Comparison of ENCODE assay signal across 8 cellular contexts in the genomic region with DNA sequence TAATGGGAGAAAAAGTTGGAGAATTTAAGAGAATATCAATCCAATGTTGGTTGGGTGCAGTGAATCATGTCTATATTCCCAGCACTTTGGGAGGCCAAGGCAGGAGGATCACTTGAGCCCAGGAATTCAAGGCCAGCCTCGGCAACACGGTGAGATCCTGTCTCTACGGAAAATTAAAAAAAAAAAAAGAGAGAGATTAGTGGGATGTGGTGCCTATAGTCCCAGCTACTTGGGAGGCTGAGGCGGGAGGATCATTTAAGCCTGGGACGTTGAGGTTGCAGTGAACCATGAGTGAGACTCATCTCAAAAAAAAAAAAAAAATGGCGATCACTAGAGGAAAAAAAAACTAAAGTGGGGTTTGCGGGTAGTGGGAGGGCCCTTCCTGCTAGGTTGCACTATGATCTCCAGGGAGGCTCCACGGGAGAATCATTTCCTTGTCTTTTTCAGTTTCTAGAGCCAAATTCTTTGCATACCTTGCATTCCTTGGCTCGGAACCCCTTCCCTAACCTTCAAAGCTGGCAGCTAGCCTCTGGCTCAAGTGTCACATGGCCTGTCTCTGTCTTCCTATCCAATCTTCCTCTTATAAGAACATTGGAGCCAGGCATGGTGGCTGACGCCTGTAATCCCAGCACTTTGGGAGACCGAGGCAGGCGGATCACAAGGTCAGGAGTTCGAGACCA. TPM values are rescaled to one million over a fixed set of nuclear protein-coding genes. Genes with fewer than 3 reads are reported as not detected.
DNase-seq lines count a peak whose midpoint lies in the region; ATAC-seq and TF ChIP-seq lines count a peak whose summit lies in the region.
"Had no signal": no experiment of that assay in that cellular context is flagged by ENCODE, and none has a peak within 500 bp of the region (broad histone marks: within the 10 kb centered on the region; RNA-seq: fewer than 3 reads in every experiment).

No MANE protein-coding gene starts in this region.

- ATAC-seq in body of pancreas = peak; percentile 92
- peak; percentile 78 to 83 for ATAC-seq in upper lobe of left lung (ENCODE audit: low FRiP score in 2 of 2)
- ATAC-seq in HG02870 (IDR thresholded peaks at IDR 0.05; ENCODE audit: unreplicated experiment) = no peak
- ATAC-seq in stimulated activated naive CD8-positive, alpha-beta T cell treated with anti-CD3 and anti-CD28 coated beads, Interleukin-15, Interleukin-2, amounts not matched to agents 100 U/mL and 50 U/mL, for 24 hours = no peak

- H3K27me3 ChIP-seq in body of pancreas (no peaks in the 10 kb centered on the region), upper lobe of left lung (no peaks in the 10 kb centered on the region)

- H3K9me3 ChIP-seq in body of pancreas (no peaks in the 10 kb centered on the region), upper lobe of left lung (no peaks in the 10 kb centered on the region)

- TF ChIP-seq EP300 in upper lobe of left lung (IDR thresholded peaks at IDR 0.05) = no peak

- intact Hi-C loops in body of pancreas (cut with DNase I) = no loop called here

- H3K36me3 ChIP-seq in body of pancreas (replicated peaks in 1 of 2; ENCODE audit: insufficient read depth in 1 of 2, low read depth in 2 of 2) = no peaks in the 10 kb centered on the region
- H3K36me3 ChIP-seq in upper lobe of left lung = peaks cover 0 to 5% (median 0%) of the 10 kb centered on the region in 4 donors

- H3K27ac ChIP-seq in body of pancreas = peak overlapping the region in 3 of 4 donors; percentile 60 to 77 (median 61)
- H3K27ac ChIP-seq in upper lobe of left lung = peak overlapping the region in 1 of 4 donors; percentile 7

- DNase-seq in HT1080 (ENCODE audit: low read depth) = peak; percentile 98
- DNase-seq in body of pancreas = peak; percentile 54 to 77 (median 66)
- DNase-seq in iris pigment epithelial cell (ENCODE audit: low read depth) = peak; percentile 98
- no peak for DNase-seq in upper lobe of left lung
- DNase-seq in stimulated activated naive CD4-positive, alpha-beta T cell (lab: John Stamatoyannopoulos, UW) = no peak
- DNase-seq in stimulated activated naive CD8-positive, alpha-beta T cell treated with anti-CD3 and anti-CD28 coated beads, Interleukin-15, Interleukin-2, amounts not matched to agents 100 U/mL and 50 U/mL, for 24 hours = no peak
- DNase-seq: activated CD4-positive, alpha-beta memory T cell treated with anti-CD3 and anti-CD28 coated beads, Interleukin-2, amount 10 ng/mL, durations not matched to agents 7 days and 5 days had no signal

- TF ChIP-seq POLR2A in body of pancreas (IDR thresholded peaks at IDR 0.05) (no peak), upper lobe of left lung (IDR thresholded peaks at IDR 0.05) (no peak)

- H3K4me3 ChIP-seq in body of pancreas = no peak overlapping the region
- H3K4me3 ChIP-seq in upper lobe of left lung = no peak overlapping the region

- no peaks in the 10 kb centered on the region for H3K4me1 ChIP-seq in body of pancreas
- peaks cover 0 to 7% (median 3%) of the 10 kb centered on the region in 4 donors for H3K4me1 ChIP-seq in upper lobe of left lung

- TF ChIP-seq CTCF in body of pancreas (IDR thresholded peaks at IDR 0.05) (no peak), upper lobe of left lung (IDR thresholded peaks at IDR 0.05) (no peak)

- WGBS in body of pancreas, 2 donors = 50 to 68% methylated on average over 13 of the region's 13 CpGs
- whole genome bisulfite sequencing in upper lobe of left lung, 2 donors = 53 to 54% methylated on average over 13 of the region's 13 CpGs

RNA-seq across cellular contexts. Expression of a gene that starts 5.8 kb away (rescaled TPM):
- total RNA-seq in HT1080 (2014; rRNA removed; shearing (Covaris generic)) = 20.0 and 23.9 TPM in 2 replicates
- 20.3 and 23.5 TPM in 2 replicates for polyA plus RNA-seq in HT1080 (2015; cell fraction: cytosol; rRNA removed)
- 75.8 and 82.3 TPM in 2 replicates for polyA plus RNA-seq in HT1080 (2015; cell fraction: nucleus; rRNA removed)
- 10 to 100 TPM in 1 of 2 donors, 1 to 10 TPM in 1; 7.8 to 29.3 TPM for total RNA-seq in body of pancreas
- 10 to 100 TPM in 5 of 6 donors, 1 to 10 TPM in 1; 7.4 to 19.1 (median 13.0) TPM for total RNA-seq in upper lobe of left lung

RNA-seq across cellular contexts. Expression of a gene that starts 28.7 kb away (rescaled TPM):
- total RNA-seq in HT1080 (2014; rRNA removed; shearing (Covaris generic)) = 18.9 and 34.3 TPM in 2 replicates
- 96.8 and 126 TPM in 2 replicates for polyA plus RNA-seq in HT1080 (2015; cell fraction: cytosol; rRNA removed)
- 198 and 211 TPM in 2 replicates for polyA plus RNA-seq in HT1080 (2015; cell fraction: nucleus; rRNA removed)
- total RNA-seq in body of pancreas (10 to 100 TPM; 26.4 to 32.9 TPM), upper lobe of left lung (10 to 100 TPM; 27.8 to 76.2 (median 57.5) TPM)

RNA-seq across cellular contexts. Expression of a gene that starts 30.3 kb away (rescaled TPM):
- total RNA-seq in HT1080 (2014; rRNA removed; shearing (Covaris generic)) = 39.8 and 54.6 TPM in 2 replicates
- 15.5 and 15.7 TPM in 2 replicates for polyA plus RNA-seq in HT1080 (2015; cell fraction: cytosol; rRNA removed)
- 15.9 and 18.7 TPM in 2 replicates for polyA plus RNA-seq in HT1080 (2015; cell fraction: nucleus; rRNA removed)
- total RNA-seq in body of pancreas = 1 to 10 TPM; 1.8 to 2.0 TPM
- 1 to 10 TPM; 1.0 to 7.7 (median 5.8) TPM for total RNA-seq in upper lobe of left lung

RNA-seq across cellular contexts. Expression of a gene that starts 35.6 kb away (rescaled TPM):
- total RNA-seq in HT1080 (2014; rRNA removed; shearing (Covaris generic)) = 0.11 TPM in 1 of 2 replicates, not detected in the other
- polyA plus RNA-seq in HT1080 (2015; cell fraction: cytosol; rRNA removed) = 0.12 TPM in 1 of 2 replicates, not detected in the other
- 0.08 and 0.14 TPM in 2 replicates for polyA plus RNA-seq in HT1080 (2015; cell fraction: nucleus; rRNA removed)
- total RNA-seq in body of pancreas = 10 to 100 TPM in 1 of 2 donors, 1 to 10 TPM in 1; 1.3 to 11.7 TPM
- 1 to 10 TPM; 2.4 to 9.5 (median 3.9) TPM for total RNA-seq in upper lobe of left lung
- total RNA-seq: activated CD4-positive, alpha-beta memory T cell treated with anti-CD3 and anti-CD28 coated beads, Interleukin-2, amount 10 ng/mL, durations not matched to agents 7 days and 5 days had no signal

RNA-seq across cellular contexts. Expression of a gene that starts 47.5 kb away (rescaled TPM):
- total RNA-seq in HT1080 (2014; rRNA removed; shearing (Covaris generic)) = 125 and 137 TPM in 2 replicates
- polyA plus RNA-seq in HT1080 (2015; cell fraction: cytosol; rRNA removed) = 96.3 and 98.1 TPM in 2 replicates
- polyA plus RNA-seq in HT1080 (2015; cell fraction: nucleus; rRNA removed) = 99.8 and 118 TPM in 2 replicates
- total RNA-seq in body of pancreas (10 to 100 TPM; 91.3 to 97.9 TPM), upper lobe of left lung (100 to 1,000 TPM in 1 of 6 donors, 10 to 100 TPM in 5; 53.7 to 102 (median 76.2) TPM)

Comparison
In these comparisons a context has a peak if more than half of its experiments do, and no peak if none do; other contexts are left out.
1. DNase-seq: peak in HT1080 (single experiment), body of pancreas (4 of 4) and iris pigment epithelial cell (single experiment); none in upper lobe of left lung (0 of 2), stimulated activated naive CD4-positive, alpha-beta T cell (0 of 6) and stimulated activated naive CD8-positive, alpha-beta T cell treated with anti-CD3 and anti-CD28 coated beads, Interleukin-15, Interleukin-2, amounts not matched to agents 100 U/mL and 50 U/mL, for 24 hours (single experiment).
2. ATAC-seq: peak in body of pancreas (single experiment) and upper lobe of left lung (2 of 2); none in HG02870 (single experiment) and stimulated activated naive CD8-positive, alpha-beta T cell treated with anti-CD3 and anti-CD28 coated beads, Interleukin-15, Interleukin-2, amounts not matched to agents 100 U/mL and 50 U/mL, for 24 hours (single experiment).